In genomic region chr19:33421368-33421767, GRCh38 we compare ENCODE assay signal across 34 cellular contexts.
"Had no signal": no experiment of that assay in that cellular context is flagged by ENCODE, and none has a peak within 500 bp of the region (broad histone marks: within the 10 kb centered on the region; RNA-seq: fewer than 3 reads in every experiment).

No MANE protein-coding gene starts in this region.

- H3K9ac ChIP-seq: KMS-11 had no signal

- H3K27ac ChIP-seq: KMS-11 had no signal

- H3K27me3 ChIP-seq: MG63 had no signal

- H3K9me3 ChIP-seq: MG63 had no signal

- H3K4me2 ChIP-seq: KMS-11 had no signal

- H3K36me3 ChIP-seq: MG63 had no signal

- H3K4me3 ChIP-seq: MG63 had no signal

- DNase-seq: Karpas-422, Kasumi-1, MG63, MM.1S, MV-4-11, NCI-H1048, NCI-H1092 treated with DMSO at 0.1 percent for 48 hours, NCI-H1105, NCI-H1105 treated with DMSO at 0.1 percent for 48 hours, NCI-H1417, NCI-H1417 treated with DMSO at 0.1 percent for 48 hours, NCI-H1436, NCI-H1436 treated with DMSO at 0.1 percent for 48 hours, NCI-H146, NCI-H1694, NCI-H1694 treated with DMSO at 0.1 percent for 48 hours, NCI-H187, NCI-H187 treated with DMSO at 0.1 percent for 48 hours, NCI-H1930, NCI-H2029, NCI-H2029 treated with DMSO at 0.1 percent for 48 hours, NCI-H2081, NCI-H2081 treated with DMSO at 0.1 percent for 48 hours, NCI-H2107, NCI-H2171, NCI-H2171 treated with DMSO at 0.1 percent for 48 hours, NCI-H2227 treated with DMSO at 0.1 percent for 48 hours, NCI-H226, NCI-H345, NCI-H446, NCI-H446 treated with DMSO at 0.1 percent for 48 hours, NCI-H510A, NCI-H510A treated with DMSO at 0.1 percent for 48 hours had no signal
